Comparison of ENCODE assay signal across 1 cellular context in the genomic region with DNA sequence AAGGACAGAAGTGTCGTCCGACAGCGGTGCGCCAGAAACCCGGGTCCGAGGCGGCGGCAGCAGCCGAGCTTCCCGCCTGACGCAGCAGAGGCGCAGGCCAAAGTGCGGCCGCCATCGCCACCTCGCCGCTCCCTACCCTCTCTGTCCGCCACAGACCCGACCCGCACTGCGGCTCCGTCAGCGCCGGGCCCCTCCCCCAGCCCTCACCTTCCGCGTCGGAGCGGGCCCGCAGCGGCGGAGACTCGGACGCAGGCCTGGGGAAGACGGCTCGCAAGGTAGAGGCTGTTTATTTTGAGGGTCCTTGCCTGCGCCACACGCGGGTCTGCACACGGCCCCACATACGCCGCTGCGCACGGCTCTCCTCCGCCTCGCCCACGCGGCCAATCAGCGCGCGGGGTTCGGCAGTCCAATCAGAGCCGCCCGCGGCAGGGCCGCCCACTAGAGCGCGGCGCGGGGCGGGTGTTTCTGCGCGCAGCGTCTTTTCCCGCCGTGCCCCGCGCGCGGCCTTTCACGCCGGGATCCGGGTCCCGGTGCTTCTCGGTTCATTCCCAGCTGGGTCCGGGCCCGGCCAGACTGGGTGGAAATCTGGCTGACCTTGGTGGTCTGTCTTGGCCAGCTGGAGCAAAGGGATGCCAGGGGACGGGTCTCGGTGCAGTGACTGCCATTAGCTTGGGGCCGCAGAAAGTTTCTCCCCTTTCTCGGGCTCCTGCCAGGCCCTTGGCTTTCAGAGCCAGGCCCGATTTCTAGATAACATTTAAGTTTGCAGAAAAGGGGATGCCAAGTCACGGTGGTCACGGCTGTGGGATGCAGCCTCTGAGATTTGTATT.
TF ChIP-seq lines count a peak whose summit lies in the region.

A gene (minus strand): TSS at position 328 of the 827 bp plus-strand sequence. CDS start 12,139 bp downstream, outside the sequence.

TF ChIP-seq in K562, 482 proteins besides CTCF, POLR2A, EP300 and RAD21 (continued from another document and continues in another):
- no peak for TF ChIP-seq PCBP2 (IDR thresholded peaks at IDR 0.05; ENCODE audit: low read depth, low read length, poor library complexity, severe bottlenecking)
- TF ChIP-seq, protein P1, sequence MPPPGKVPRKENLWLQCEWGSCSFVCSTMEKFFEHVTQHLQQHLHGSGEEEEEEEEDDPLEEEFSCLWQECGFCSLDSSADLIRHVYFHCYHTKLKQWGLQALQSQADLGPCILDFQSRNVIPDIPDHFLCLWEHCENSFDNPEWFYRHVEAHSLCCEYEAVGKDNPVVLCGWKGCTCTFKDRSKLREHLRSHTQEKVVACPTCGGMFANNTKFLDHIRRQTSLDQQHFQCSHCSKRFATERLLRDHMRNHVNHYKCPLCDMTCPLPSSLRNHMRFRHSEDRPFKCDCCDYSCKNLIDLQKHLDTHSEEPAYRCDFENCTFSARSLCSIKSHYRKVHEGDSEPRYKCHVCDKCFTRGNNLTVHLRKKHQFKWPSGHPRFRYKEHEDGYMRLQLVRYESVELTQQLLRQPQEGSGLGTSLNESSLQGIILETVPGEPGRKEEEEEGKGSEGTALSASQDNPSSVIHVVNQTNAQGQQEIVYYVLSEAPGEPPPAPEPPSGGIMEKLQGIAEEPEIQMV (tag; conservative IDR thresholded peaks at IDR 0.05; ENCODE audit: low read depth), result 0 out of 2 replicates have a peak, but pooled peaks have one; percentile 44
- TF ChIP-seq, protein P2, sequence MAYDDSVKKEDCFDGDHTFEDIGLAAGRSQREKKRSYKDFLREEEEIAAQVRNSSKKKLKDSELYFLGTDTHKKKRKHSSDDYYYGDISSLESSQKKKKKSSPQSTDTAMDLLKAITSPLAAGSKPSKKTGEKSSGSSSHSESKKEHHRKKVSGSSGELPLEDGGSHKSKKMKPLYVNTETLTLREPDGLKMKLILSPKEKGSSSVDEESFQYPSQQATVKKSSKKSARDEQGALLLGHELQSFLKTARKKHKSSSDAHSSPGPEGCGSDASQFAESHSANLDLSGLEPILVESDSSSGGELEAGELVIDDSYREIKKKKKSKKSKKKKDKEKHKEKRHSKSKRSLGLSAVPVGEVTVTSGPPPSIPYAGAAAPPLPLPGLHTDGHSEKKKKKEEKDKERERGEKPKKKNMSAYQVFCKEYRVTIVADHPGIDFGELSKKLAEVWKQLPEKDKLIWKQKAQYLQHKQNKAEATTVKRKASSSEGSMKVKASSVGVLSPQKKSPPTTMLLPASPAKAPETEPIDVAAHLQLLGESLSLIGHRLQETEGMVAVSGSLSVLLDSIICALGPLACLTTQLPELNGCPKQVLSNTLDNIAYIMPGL (CRISPR knock-in tag; IDR thresholded peaks at IDR 0.05), result no peak
- TF ChIP-seq NR4A1 (CRISPR knock-in tag; IDR thresholded peaks at IDR 0.05), result peak; percentile 63; the same call in 1 of the 2 replicates
- TF ChIP-seq NR4A1 (tag; IDR thresholded peaks at IDR 0.05), result no peak
- TF ChIP-seq EGR1 (conservative IDR thresholded peaks at IDR 0.05), result peak; percentile 87
- peak; percentile 62; the same call in 1 of the 2 replicates for TF ChIP-seq ZBTB7A (IDR thresholded peaks at IDR 0.05; ENCODE audit: borderline replicate concordance, control insufficient read depth, low read depth, low read length)
- TF ChIP-seq MTF1 (CRISPR knock-in tag; IDR thresholded peaks at IDR 0.05; ENCODE audit: borderline replicate concordance), result peak; percentile 99
- TF ChIP-seq, protein P3, sequence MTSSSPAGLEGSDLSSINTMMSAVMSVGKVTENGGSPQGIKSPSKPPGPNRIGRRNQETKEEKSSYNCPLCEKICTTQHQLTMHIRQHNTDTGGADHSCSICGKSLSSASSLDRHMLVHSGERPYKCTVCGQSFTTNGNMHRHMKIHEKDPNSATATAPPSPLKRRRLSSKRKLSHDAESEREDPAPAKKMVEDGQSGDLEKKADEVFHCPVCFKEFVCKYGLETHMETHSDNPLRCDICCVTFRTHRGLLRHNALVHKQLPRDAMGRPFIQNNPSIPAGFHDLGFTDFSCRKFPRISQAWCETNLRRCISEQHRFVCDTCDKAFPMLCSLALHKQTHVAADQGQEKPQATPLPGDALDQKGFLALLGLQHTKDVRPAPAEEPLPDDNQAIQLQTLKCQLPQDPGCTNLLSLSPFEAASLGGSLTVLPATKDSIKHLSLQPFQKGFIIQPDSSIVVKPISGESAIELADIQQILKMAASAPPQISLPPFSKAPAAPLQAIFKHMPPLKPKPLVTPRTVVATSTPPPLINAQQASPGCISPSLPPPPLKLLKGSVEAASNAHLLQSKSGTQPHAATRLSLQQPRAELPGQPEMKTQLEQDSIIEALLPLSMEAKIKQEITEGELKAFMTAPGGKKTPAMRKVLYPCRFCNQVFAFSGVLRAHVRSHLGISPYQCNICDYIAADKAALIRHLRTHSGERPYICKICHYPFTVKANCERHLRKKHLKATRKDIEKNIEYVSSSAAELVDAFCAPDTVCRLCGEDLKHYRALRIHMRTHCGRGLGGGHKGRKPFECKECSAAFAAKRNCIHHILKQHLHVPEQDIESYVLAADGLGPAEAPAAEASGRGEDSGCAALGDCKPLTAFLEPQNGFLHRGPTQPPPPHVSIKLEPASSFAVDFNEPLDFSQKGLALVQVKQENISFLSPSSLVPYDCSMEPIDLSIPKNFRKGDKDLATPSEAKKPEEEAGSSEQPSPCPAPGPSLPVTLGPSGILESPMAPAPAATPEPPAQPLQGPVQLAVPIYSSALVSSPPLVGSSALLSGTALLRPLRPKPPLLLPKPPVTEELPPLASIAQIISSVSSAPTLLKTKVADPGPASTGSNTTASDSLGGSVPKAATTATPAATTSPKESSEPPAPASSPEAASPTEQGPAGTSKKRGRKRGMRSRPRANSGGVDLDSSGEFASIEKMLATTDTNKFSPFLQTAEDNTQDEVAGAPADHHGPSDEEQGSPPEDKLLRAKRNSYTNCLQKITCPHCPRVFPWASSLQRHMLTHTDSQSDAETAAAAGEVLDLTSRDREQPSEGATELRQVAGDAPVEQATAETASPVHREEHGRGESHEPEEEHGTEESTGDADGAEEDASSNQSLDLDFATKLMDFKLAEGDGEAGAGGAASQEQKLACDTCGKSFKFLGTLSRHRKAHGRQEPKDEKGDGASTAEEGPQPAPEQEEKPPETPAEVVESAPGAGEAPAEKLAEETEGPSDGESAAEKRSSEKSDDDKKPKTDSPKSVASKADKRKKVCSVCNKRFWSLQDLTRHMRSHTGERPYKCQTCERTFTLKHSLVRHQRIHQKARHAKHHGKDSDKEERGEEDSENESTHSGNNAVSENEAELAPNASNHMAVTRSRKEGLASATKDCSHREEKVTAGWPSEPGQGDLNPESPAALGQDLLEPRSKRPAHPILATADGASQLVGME (CRISPR knock-in tag; IDR thresholded peaks at IDR 0.05), result no peak
- TF ChIP-seq KAT2B (IDR thresholded peaks at IDR 0.05; ENCODE audit: low read depth, low read length), result no peak
- TF ChIP-seq ZNF561 (CRISPR knock-in tag; conservative IDR thresholded peaks at IDR 0.05), result no peak
- TF ChIP-seq SIRT6 (IDR thresholded peaks at IDR 0.05; ENCODE audit: low read depth, low read length), result no peak
- TF ChIP-seq, protein P4, sequence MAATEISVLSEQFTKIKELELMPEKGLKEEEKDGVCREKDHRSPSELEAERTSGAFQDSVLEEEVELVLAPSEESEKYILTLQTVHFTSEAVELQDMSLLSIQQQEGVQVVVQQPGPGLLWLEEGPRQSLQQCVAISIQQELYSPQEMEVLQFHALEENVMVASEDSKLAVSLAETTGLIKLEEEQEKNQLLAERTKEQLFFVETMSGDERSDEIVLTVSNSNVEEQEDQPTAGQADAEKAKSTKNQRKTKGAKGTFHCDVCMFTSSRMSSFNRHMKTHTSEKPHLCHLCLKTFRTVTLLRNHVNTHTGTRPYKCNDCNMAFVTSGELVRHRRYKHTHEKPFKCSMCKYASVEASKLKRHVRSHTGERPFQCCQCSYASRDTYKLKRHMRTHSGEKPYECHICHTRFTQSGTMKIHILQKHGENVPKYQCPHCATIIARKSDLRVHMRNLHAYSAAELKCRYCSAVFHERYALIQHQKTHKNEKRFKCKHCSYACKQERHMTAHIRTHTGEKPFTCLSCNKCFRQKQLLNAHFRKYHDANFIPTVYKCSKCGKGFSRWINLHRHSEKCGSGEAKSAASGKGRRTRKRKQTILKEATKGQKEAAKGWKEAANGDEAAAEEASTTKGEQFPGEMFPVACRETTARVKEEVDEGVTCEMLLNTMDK (IDR thresholded peaks at IDR 0.05; ENCODE audit: borderline replicate concordance, insufficient read depth, low read depth, low read length, poor library complexity, severe bottlenecking), result no peak
- 0 out of 4 replicates have a peak, but pooled peaks of 1 of the 2 experiments have one; percentile 47 for TF ChIP-seq RCOR1 (IDR thresholded peaks at IDR 0.05; ENCODE audit: borderline replicate concordance in 1 of 2, low read depth in 2 of 2, low read length in 2 of 2)
- no peak for TF ChIP-seq FOXJ3 (CRISPR knock-in tag; IDR thresholded peaks at IDR 0.05)
- TF ChIP-seq GABPB1 (CRISPR knock-in tag; IDR thresholded peaks at IDR 0.05), result peak; percentile 72
- TF ChIP-seq CBFA2T3 (IDR thresholded peaks at IDR 0.05), result no peak
- TF ChIP-seq ZEB2 (IDR thresholded peaks at IDR 0.05), result no peak
- no peak for TF ChIP-seq CBX2 (IDR thresholded peaks at IDR 0.05; ENCODE audit: insufficient read depth, low read length, poor library complexity, severe bottlenecking)
- peak; percentile 90 for TF ChIP-seq MYC (IDR thresholded peaks at IDR 0.05; ENCODE audit: low read depth, low read length)
- TF ChIP-seq MYC (CRISPR knock-in tag; IDR thresholded peaks at IDR 0.05; ENCODE audit: borderline replicate concordance, low read depth), result peak; percentile 79; the same call in 1 of the 2 replicates
- TF ChIP-seq ARHGAP35 (IDR thresholded peaks at IDR 0.05; ENCODE audit: partially characterized antibody), result no peak
- TF ChIP-seq, protein P5, sequence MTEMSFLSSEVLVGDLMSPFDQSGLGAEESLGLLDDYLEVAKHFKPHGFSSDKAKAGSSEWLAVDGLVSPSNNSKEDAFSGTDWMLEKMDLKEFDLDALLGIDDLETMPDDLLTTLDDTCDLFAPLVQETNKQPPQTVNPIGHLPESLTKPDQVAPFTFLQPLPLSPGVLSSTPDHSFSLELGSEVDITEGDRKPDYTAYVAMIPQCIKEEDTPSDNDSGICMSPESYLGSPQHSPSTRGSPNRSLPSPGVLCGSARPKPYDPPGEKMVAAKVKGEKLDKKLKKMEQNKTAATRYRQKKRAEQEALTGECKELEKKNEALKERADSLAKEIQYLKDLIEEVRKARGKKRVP (CRISPR knock-in tag; IDR thresholded peaks at IDR 0.05), result no peak
- no peak for TF ChIP-seq ZFP1 (CRISPR knock-in tag; IDR thresholded peaks at IDR 0.05)
- TF ChIP-seq PCBP1 (IDR thresholded peaks at IDR 0.05; ENCODE audit: low read depth, low read length, poor library complexity, severe bottlenecking), result no peak
- no peak for TF ChIP-seq NCOA4 (IDR thresholded peaks at IDR 0.05; ENCODE audit: partially characterized antibody)
- TF ChIP-seq ETS2 (tag; IDR thresholded peaks at IDR 0.05; ENCODE audit: borderline replicate concordance, poor library complexity, severe bottlenecking), result no peak
- no peak for TF ChIP-seq ZFP36 (IDR thresholded peaks at IDR 0.05; ENCODE audit: low read depth, low read length, partially characterized antibody)
- no peak for TF ChIP-seq ZNF77 (CRISPR knock-in tag; IDR thresholded peaks at IDR 0.05)
- TF ChIP-seq ZNF263 (CRISPR knock-in tag; IDR thresholded peaks at IDR 0.05; ENCODE audit: borderline replicate concordance), result 0 out of 2 replicates have a peak, but pooled peaks have one; percentile 29
- TF ChIP-seq PTRF (tag; IDR thresholded peaks at IDR 0.05), result no peak
- TF ChIP-seq RBM15 (IDR thresholded peaks at IDR 0.05; ENCODE audit: insufficient read depth, low read length), result no peak
- TF ChIP-seq MCM5 (IDR thresholded peaks at IDR 0.05; ENCODE audit: low read depth), result no peak
- no peak for TF ChIP-seq ZNF644 (tag; IDR thresholded peaks at IDR 0.05; ENCODE audit: low read depth)
- no peak for TF ChIP-seq ZNF76 (CRISPR knock-in tag; IDR thresholded peaks at IDR 0.05; ENCODE audit: borderline replicate concordance)
- TF ChIP-seq ZNF232 (CRISPR knock-in tag; IDR thresholded peaks at IDR 0.05), result no peak
- no peak for TF ChIP-seq GATAD2B (IDR thresholded peaks at IDR 0.05; ENCODE audit: borderline replicate concordance)
- no peak; the same call in 1 of the 2 replicates for TF ChIP-seq NR2F6 (CRISPR knock-in tag; IDR thresholded peaks at IDR 0.05)
